In genomic region chr11:10378362-10378761, GRCh38 we compare ENCODE assay signal across 20 cellular contexts.
"Had no signal": no experiment of that assay in that cellular context is flagged by ENCODE, and none has a peak within 500 bp of the region (broad histone marks: within the 10 kb centered on the region; RNA-seq: fewer than 3 reads in every experiment).

No MANE protein-coding gene starts in this region.

- H3K4me1 ChIP-seq: uterus had no signal

- H3K36me3 ChIP-seq: breast epithelium, ovary, transverse colon, uterus had no signal

- H3K9me3 ChIP-seq: breast epithelium, ovary, testis, transverse colon, uterus had no signal

- H3K27me3 ChIP-seq: breast epithelium, ovary, testis, transverse colon, uterus had no signal

- H3K4me3 ChIP-seq: breast epithelium, ovary, skin epidermis, testis, transverse colon, uterus had no signal

- H3K27ac ChIP-seq: ovary, transverse colon had no signal

- DNase-seq: activated B cell treated with CpG ODN at 0.5 μM for 24 hours; activated CD4-positive, alpha-beta T cell treated with anti-CD3 and anti-CD28 coated beads, Interleukin-2, amount 50 U/mL, for 1 hour; activated CD8-positive, alpha-beta T cell treated with anti-CD3 and anti-CD28 coated beads for 36 hours; activated gamma-delta T cell treated with Interleukin-2 at 50 U/mL for 16 hours; activated naive CD8-positive, alpha-beta T cell treated with anti-CD3 and anti-CD28 coated beads, Interleukin-2, amount 50 U/mL, for 24 hours; activated T-cell treated with anti-CD3 and anti-CD28 coated beads, Interleukin-2, amount 50 U/mL, for 4 hours; effector CD4-positive, alpha-beta T cell; head of caudate nucleus; hippocampal formation; left colon; ovary; stimulated activated CD4-positive, alpha-beta T cell treated with anti-CD3 and anti-CD28 coated beads, Interleukin-4, amount 100 ng/mL, for 4 hours; stimulated activated CD8-positive, alpha-beta memory T cell treated with anti-CD3 and anti-CD28 coated beads, Interleukin-4, amount 100 ng/mL, for 48 hours; stimulated activated naive CD8-positive, alpha-beta T cell treated with anti-CD3 and anti-CD28 coated beads, Interleukin-15, amount 100 ng/mL, for 72 hours; T-cell; testis; transverse colon; uterus had no signal
